ENCODE assay signal across 1 cellular context in the genomic region with DNA sequence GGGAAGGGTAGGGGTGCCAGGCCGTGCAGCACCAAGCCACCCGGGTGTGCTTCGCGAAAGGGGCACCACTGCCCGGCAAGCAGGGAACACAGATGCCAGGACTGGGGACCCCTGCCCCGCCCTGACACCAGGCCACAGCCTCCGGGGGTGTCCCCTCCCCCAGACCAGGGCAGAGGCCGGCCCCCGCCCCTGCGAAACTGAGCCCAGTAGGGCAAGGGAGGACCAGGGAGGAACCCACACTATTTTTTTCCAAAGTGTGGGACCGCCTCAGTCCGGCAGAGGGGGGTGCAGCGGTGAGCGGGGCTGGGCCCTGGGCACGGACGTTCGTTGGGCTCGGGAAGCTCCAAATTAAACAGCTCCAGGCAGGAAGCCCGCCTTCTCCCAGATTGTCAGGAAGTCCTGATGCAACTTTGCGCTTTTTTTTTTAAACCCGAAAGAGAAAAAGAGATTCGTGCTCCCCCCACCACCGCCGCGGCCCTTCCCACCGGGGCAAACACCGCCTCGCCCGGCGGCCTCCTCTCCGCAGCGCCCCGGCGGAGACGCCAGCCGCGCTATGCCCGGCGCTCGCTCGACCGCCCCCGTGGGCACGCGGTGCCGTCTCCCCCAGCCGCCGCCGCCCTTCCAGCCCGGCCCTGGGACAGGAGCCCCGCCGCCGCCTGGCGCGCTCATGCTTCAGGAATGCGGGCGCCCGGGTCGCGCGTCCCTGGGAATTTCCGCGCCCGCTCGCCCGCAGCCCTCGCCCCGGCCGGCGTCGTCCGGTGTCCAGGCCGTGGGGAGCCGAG.
TF ChIP-seq lines count a peak whose summit lies in the region.

No MANE protein-coding gene starts in this region.

TF ChIP-seq in K562, 482 proteins besides CTCF, POLR2A, EP300 and RAD21 (continues in another document):
- peak; percentile 65 for TF ChIP-seq RBBP5 (IDR thresholded peaks at IDR 0.05; ENCODE audit: borderline replicate concordance, insufficient read depth, low read length, poor library complexity, severe bottlenecking)
- TF ChIP-seq, protein P1, sequence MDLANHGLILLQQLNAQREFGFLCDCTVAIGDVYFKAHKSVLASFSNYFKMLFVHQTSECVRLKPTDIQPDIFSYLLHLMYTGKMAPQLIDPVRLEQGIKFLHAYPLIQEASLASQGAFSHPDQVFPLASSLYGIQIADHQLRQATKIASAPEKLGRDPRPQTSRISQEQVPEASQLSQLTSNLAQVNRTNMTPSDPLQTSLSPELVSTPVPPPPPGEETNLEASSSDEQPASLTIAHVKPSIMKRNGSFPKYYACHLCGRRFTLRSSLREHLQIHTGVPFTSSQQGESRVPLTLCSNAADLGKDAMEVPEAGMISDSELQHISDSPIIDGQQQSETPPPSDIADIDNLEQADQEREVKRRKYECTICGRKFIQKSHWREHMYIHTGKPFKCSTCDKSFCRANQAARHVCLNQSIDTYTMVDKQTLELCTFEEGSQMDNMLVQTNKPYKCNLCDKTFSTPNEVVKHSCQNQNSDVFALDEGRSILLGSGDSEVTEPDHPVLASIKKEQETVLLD (IDR thresholded peaks at IDR 0.05), result no peak
- TF ChIP-seq, protein P2, sequence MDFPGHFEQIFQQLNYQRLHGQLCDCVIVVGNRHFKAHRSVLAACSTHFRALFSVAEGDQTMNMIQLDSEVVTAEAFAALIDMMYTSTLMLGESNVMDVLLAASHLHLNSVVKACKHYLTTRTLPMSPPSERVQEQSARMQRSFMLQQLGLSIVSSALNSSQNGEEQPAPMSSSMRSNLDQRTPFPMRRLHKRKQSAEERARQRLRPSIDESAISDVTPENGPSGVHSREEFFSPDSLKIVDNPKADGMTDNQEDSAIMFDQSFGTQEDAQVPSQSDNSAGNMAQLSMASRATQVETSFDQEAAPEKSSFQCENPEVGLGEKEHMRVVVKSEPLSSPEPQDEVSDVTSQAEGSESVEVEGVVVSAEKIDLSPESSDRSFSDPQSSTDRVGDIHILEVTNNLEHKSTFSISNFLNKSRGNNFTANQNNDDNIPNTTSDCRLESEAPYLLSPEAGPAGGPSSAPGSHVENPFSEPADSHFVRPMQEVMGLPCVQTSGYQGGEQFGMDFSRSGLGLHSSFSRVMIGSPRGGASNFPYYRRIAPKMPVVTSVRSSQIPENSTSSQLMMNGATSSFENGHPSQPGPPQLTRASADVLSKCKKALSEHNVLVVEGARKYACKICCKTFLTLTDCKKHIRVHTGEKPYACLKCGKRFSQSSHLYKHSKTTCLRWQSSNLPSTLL (IDR thresholded peaks at IDR 0.05), result peak; percentile 55
- TF ChIP-seq MYNN (IDR thresholded peaks at IDR 0.05), result peak; percentile 80
- no peak for TF ChIP-seq MYNN (CRISPR knock-in tag; IDR thresholded peaks at IDR 0.05)
- 0 out of 2 replicates have a peak, but pooled peaks have one; percentile 9 for TF ChIP-seq ELF1 (tag; IDR thresholded peaks at IDR 0.05)
- peak; percentile 73 for TF ChIP-seq PRDM10 (IDR thresholded peaks at IDR 0.05; ENCODE audit: partially characterized antibody)
- peak; percentile 79; the same call in 1 of the 2 replicates for TF ChIP-seq ZKSCAN1 (IDR thresholded peaks at IDR 0.05; ENCODE audit: low read depth, low read length)
- TF ChIP-seq POLR2G (IDR thresholded peaks at IDR 0.05; ENCODE audit: low read depth, low read length), result peak; percentile 76
- TF ChIP-seq CXXC5 (CRISPR knock-in tag; IDR thresholded peaks at IDR 0.05), result peak; percentile 12
- TF ChIP-seq MYC (IDR thresholded peaks at IDR 0.05; ENCODE audit: low read depth, low read length), result peak; percentile 5; the same call in 1 of the 2 replicates
- TF ChIP-seq MYC (CRISPR knock-in tag; IDR thresholded peaks at IDR 0.05; ENCODE audit: borderline replicate concordance, low read depth), result peak; percentile 62; the same call in 1 of the 2 replicates
- peak; percentile 77; the same call in 1 of the 2 replicates for TF ChIP-seq HNRNPL (IDR thresholded peaks at IDR 0.05; ENCODE audit: low read depth, low read length)
- TF ChIP-seq FOSL1 (tag; conservative IDR thresholded peaks at IDR 0.05), result peak; percentile 44
- TF ChIP-seq ZNF444 (CRISPR knock-in tag; IDR thresholded peaks at IDR 0.05), result 0 out of 2 replicates have a peak, but pooled peaks have one; percentile 14
- TF ChIP-seq ETV6 (IDR thresholded peaks at IDR 0.05; ENCODE audit: borderline replicate concordance in 1 of 2, low read depth in 2 of 2, low read length in 1 of 2), result no peak
- TF ChIP-seq ETV6 (CRISPR knock-in tag; IDR thresholded peaks at IDR 0.05; ENCODE audit: borderline replicate concordance), result peak; percentile 67; the same call in 1 of the 2 replicates
- 0 out of 2 replicates have a peak, but pooled peaks have one; percentile 64 for TF ChIP-seq ZNF12 (CRISPR knock-in tag; IDR thresholded peaks at IDR 0.05)
- TF ChIP-seq, protein P3, sequence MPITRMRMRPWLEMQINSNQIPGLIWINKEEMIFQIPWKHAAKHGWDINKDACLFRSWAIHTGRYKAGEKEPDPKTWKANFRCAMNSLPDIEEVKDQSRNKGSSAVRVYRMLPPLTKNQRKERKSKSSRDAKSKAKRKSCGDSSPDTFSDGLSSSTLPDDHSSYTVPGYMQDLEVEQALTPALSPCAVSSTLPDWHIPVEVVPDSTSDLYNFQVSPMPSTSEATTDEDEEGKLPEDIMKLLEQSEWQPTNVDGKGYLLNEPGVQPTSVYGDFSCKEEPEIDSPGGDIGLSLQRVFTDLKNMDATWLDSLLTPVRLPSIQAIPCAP (CRISPR knock-in tag; IDR thresholded peaks at IDR 0.05; ENCODE audit: borderline replicate concordance), result peak; percentile 73; the same call in 1 of the 2 replicates
- no peak for TF ChIP-seq E2F5 (CRISPR knock-in tag; IDR thresholded peaks at IDR 0.05)
- TF ChIP-seq PRMT5 (CRISPR knock-in tag; IDR thresholded peaks at IDR 0.05), result no peak
- TF ChIP-seq ZBTB7A (IDR thresholded peaks at IDR 0.05; ENCODE audit: borderline replicate concordance, control insufficient read depth, low read depth, low read length), result peak; percentile 64
- 0 out of 2 replicates have a peak, but pooled peaks have one; percentile 16 for TF ChIP-seq MXI1 (IDR thresholded peaks at IDR 0.05; ENCODE audit: low read depth, low read length)
- TF ChIP-seq HDAC1 (IDR thresholded peaks at IDR 0.05), result 0 out of 4 replicates have a peak, but pooled peaks of 1 of the 2 experiments have one; percentile 7
- TF ChIP-seq BRD4 (IDR thresholded peaks at IDR 0.05), result peak; percentile 44; the same call in 1 of the 2 replicates
- peak in 1 of 2 experiments; percentile 76; a peak in 3 of 4 replicates for TF ChIP-seq MAZ (CRISPR knock-in tag; conservative IDR thresholded peaks at IDR 0.05 in 1 of 2, IDR thresholded peaks at IDR 0.05 in 1 of 2)
- 0 out of 2 replicates have a peak, but pooled peaks have one; percentile 42 for TF ChIP-seq ZNF395 (CRISPR knock-in tag; IDR thresholded peaks at IDR 0.05)
- peak; percentile 73; the same call in 1 of the 2 replicates for TF ChIP-seq ZNF232 (CRISPR knock-in tag; IDR thresholded peaks at IDR 0.05)
- no peak for TF ChIP-seq SMAD1 (IDR thresholded peaks at IDR 0.05; ENCODE audit: low read depth, low read length, partially characterized antibody)
- no peak for TF ChIP-seq ZNF696 (CRISPR knock-in tag; conservative IDR thresholded peaks at IDR 0.05)
- peak; percentile 41; the same call in 1 of the 2 replicates for TF ChIP-seq GABPA (tag; conservative IDR thresholded peaks at IDR 0.05; ENCODE audit: low read depth)
- TF ChIP-seq KDM4B (IDR thresholded peaks at IDR 0.05; ENCODE audit: borderline replicate concordance in 2 of 2, low read depth in 1 of 2), result peak in 1 of 2 experiments; percentile 23; a peak in 1 of 4 replicates
- peak in 1 of 3 experiments; percentile 46 for TF ChIP-seq YY1 (IDR thresholded peaks at IDR 0.05; ENCODE audit: borderline replicate concordance in 1 of 3, control insufficient read depth in 1 of 3, extremely low read depth in 1 of 3, insufficient read depth in 3 of 3, insufficient read length in 1 of 3, insufficient replicate concordance in 2 of 3, low read depth in 1 of 3, low read length in 2 of 3)
- TF ChIP-seq, protein P4, sequence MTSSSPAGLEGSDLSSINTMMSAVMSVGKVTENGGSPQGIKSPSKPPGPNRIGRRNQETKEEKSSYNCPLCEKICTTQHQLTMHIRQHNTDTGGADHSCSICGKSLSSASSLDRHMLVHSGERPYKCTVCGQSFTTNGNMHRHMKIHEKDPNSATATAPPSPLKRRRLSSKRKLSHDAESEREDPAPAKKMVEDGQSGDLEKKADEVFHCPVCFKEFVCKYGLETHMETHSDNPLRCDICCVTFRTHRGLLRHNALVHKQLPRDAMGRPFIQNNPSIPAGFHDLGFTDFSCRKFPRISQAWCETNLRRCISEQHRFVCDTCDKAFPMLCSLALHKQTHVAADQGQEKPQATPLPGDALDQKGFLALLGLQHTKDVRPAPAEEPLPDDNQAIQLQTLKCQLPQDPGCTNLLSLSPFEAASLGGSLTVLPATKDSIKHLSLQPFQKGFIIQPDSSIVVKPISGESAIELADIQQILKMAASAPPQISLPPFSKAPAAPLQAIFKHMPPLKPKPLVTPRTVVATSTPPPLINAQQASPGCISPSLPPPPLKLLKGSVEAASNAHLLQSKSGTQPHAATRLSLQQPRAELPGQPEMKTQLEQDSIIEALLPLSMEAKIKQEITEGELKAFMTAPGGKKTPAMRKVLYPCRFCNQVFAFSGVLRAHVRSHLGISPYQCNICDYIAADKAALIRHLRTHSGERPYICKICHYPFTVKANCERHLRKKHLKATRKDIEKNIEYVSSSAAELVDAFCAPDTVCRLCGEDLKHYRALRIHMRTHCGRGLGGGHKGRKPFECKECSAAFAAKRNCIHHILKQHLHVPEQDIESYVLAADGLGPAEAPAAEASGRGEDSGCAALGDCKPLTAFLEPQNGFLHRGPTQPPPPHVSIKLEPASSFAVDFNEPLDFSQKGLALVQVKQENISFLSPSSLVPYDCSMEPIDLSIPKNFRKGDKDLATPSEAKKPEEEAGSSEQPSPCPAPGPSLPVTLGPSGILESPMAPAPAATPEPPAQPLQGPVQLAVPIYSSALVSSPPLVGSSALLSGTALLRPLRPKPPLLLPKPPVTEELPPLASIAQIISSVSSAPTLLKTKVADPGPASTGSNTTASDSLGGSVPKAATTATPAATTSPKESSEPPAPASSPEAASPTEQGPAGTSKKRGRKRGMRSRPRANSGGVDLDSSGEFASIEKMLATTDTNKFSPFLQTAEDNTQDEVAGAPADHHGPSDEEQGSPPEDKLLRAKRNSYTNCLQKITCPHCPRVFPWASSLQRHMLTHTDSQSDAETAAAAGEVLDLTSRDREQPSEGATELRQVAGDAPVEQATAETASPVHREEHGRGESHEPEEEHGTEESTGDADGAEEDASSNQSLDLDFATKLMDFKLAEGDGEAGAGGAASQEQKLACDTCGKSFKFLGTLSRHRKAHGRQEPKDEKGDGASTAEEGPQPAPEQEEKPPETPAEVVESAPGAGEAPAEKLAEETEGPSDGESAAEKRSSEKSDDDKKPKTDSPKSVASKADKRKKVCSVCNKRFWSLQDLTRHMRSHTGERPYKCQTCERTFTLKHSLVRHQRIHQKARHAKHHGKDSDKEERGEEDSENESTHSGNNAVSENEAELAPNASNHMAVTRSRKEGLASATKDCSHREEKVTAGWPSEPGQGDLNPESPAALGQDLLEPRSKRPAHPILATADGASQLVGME (CRISPR knock-in tag; IDR thresholded peaks at IDR 0.05), result 0 out of 2 replicates have a peak, but pooled peaks have one; percentile 21
- TF ChIP-seq RFX7 (CRISPR knock-in tag; IDR thresholded peaks at IDR 0.05), result no peak
- peak; percentile 91 for TF ChIP-seq CHD1 (IDR thresholded peaks at IDR 0.05; ENCODE audit: low read length)
- TF ChIP-seq ZNF583 (CRISPR knock-in tag; IDR thresholded peaks at IDR 0.05), result no peak
- TF ChIP-seq CC2D1A (IDR thresholded peaks at IDR 0.05), result peak; percentile 38; the same call in 1 of the 2 replicates
- no peak for TF ChIP-seq PHB (CRISPR knock-in tag; IDR thresholded peaks at IDR 0.05)
- peak; percentile 39; the same call in 1 of the 2 replicates for TF ChIP-seq CBX1 (IDR thresholded peaks at IDR 0.05; ENCODE audit: low read depth)
- TF ChIP-seq ZC3H4 (CRISPR knock-in tag; IDR thresholded peaks at IDR 0.05; ENCODE audit: borderline replicate concordance), result peak; percentile 83; the same call in 1 of the 2 replicates
- TF ChIP-seq ZNF263 (CRISPR knock-in tag; IDR thresholded peaks at IDR 0.05; ENCODE audit: borderline replicate concordance), result peak; percentile 81
